In the genomic region with DNA sequence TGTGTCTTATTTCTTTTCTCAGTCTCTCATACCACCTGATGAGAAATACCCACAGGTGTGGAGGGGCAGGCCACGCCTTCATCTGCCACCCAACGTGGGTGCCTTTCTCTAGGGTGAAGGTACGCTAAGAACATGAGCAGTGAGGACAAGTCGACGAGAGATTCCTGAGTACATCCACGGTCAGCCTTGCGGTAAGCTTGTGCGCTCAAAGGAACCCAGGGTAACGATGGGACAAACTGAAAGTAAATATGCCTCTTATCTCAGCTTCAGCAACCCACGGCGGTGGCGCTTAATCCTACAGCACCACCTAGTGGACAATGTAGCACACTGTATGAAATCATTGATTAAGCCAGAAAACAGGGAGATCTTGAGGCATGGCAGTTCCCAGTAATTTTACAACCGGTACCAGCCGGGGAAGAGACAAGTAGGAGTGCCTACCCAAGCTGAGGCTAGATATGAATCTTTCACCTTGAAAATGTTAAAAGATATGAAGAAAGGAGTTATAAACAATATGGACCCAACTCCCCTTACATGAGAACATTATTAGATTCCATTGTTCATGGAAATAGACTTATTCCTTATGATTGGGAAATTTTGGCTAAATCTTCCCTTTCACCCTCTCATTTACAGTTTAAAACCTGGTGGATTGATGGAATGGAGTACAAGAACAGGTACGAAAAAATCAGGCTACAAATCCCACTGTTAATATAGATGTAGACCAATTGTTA, we compare ENCODE assay signal across 8 cellular contexts.
DNase-seq lines count a peak whose midpoint lies in the region; ATAC-seq and TF ChIP-seq lines count a peak whose summit lies in the region.

No MANE protein-coding gene starts in this region.

- H3K9me2 ChIP-seq in PC-3 (replicated peaks; ENCODE audit: low read length) = no peaks in the 10 kb centered on the region

- ATAC-seq in HG03565 (IDR thresholded peaks at IDR 0.05; ENCODE audit: unreplicated experiment) (peak; percentile 61), PC-3 (peak; percentile 81), thoracic aorta (ENCODE audit: insufficient number of reproducible peaks, low FRiP score, low read depth) (no peak), GM18520 (IDR thresholded peaks at IDR 0.05; ENCODE audit: unreplicated experiment) (no peak)
- ATAC-seq in activated T-helper 17 cell treated with anti-CD3 and anti-CD28 coated beads, Interleukin-2, amount 50 U/mL, for 72 hours (replicated peaks) = peak; percentile 92

- no TSS peak for BruUV-seq in PC-3 (replicated peaks; lab: Mats Ljungman, UMichigan)

- H3K27ac ChIP-seq in PC-3 (ENCODE audit: low read length) = no peak overlapping the region
- H3K27ac ChIP-seq in thoracic aorta = no peak overlapping the region

- H3K4me1 ChIP-seq in PC-3 (ENCODE audit: insufficient read depth, low read length) (no peaks in the 10 kb centered on the region), thoracic aorta (ENCODE audit: control insufficient read depth in 1 of 2, low read depth in 2 of 2) (peaks cover 0 to 4% of the 10 kb centered on the region in 2 donors)

- peaks cover 3% of the 10 kb centered on the region for H3K9me3 Mint-ChIP-seq in activated T-helper 17 cell treated with anti-CD3 and anti-CD28 coated beads, Interleukin-2, amount 50 U/mL, for 72 hours
- H3K9me3 Mint-ChIP-seq in osteocyte (ENCODE audit: unreplicated experiment) = peaks cover 37% of the 10 kb centered on the region

- no peaks in the 10 kb centered on the region for H4K20me1 ChIP-seq in PC-3 (ENCODE audit: low read length)

- POLR2A ChIA-PET in PC-3 (lab: Charles Lee; ENCODE audit: unreplicated experiment) = no interaction called here

- no peaks in the 10 kb centered on the region for H3K27me3 Mint-ChIP-seq in activated T-helper 17 cell treated with anti-CD3 and anti-CD28 coated beads, Interleukin-2, amount 50 U/mL, for 72 hours
- no peaks in the 10 kb centered on the region for H3K27me3 Mint-ChIP-seq in osteocyte (ENCODE audit: unreplicated experiment)

- H3K9ac ChIP-seq in PC-3 (ENCODE audit: low read length) = no peak overlapping the region

- H3K4me3 ChIP-seq in PC-3 (ENCODE audit: low read length) (peak overlapping the region; percentile 66), thoracic aorta (peak overlapping the region; percentile 69)

- H3K4me1 Mint-ChIP-seq in activated T-helper 17 cell treated with anti-CD3 and anti-CD28 coated beads, Interleukin-2, amount 50 U/mL, for 72 hours = peaks cover 10% of the 10 kb centered on the region
- peaks cover 2% of the 10 kb centered on the region for H3K4me1 Mint-ChIP-seq in osteocyte (ENCODE audit: unreplicated experiment)

- TF ChIP-seq CTCF in PC-3 (conservative IDR thresholded peaks at IDR 0.05; ENCODE audit: low read depth, low read length) (peak; percentile 67), osteocyte (IDR thresholded peaks at IDR 0.05) (peak; percentile 70), thoracic aorta (IDR thresholded peaks at IDR 0.05) (peak; percentile 78)

- H3K36me3 ChIP-seq in PC-3 (ENCODE audit: low read depth, low read length) = no peaks in the 10 kb centered on the region
- H3K36me3 ChIP-seq in thoracic aorta = no peaks in the 10 kb centered on the region

- H3F3A ChIP-seq in PC-3 (ENCODE audit: low read length, unreplicated experiment) = no peaks in the 10 kb centered on the region

- H2AFZ ChIP-seq in PC-3 (ENCODE audit: low read length) = peak overlapping the region; percentile 81

- H3K9me3 ChIP-seq in PC-3 (ENCODE audit: low read length) (peaks cover 7% of the 10 kb centered on the region; the same call in 1 of the 2 replicates), thoracic aorta (peaks cover 2% of the 10 kb centered on the region)

- no peaks in the 10 kb centered on the region for H3K36me3 Mint-ChIP-seq in activated T-helper 17 cell treated with anti-CD3 and anti-CD28 coated beads, Interleukin-2, amount 50 U/mL, for 72 hours (ENCODE audit: low read depth)
- H3K36me3 Mint-ChIP-seq in osteocyte (ENCODE audit: unreplicated experiment) = peaks cover 10% of the 10 kb centered on the region

- peak overlapping the region; percentile 63 for H3K4me2 ChIP-seq in PC-3 (ENCODE audit: low read length)

- H3K27me3 ChIP-seq in PC-3 (ENCODE audit: low read length) = no peaks in the 10 kb centered on the region
- no peaks in the 10 kb centered on the region for H3K27me3 ChIP-seq in thoracic aorta (replicated peaks; ENCODE audit: insufficient read depth)

- DNase-seq in GM04504 (ENCODE audit: low read depth) = peak; percentile 17
- DNase-seq in PC-3 = peak; percentile 74
- DNase-seq in foreskin melanocyte = peak; percentile 20
- DNase-seq in osteocyte (ENCODE audit: extremely low spot score, unreplicated experiment) = no peak
- no peak for DNase-seq in thoracic aorta (ENCODE audit: low spot score)

- peak overlapping the region; percentile 74 for H3K27ac Mint-ChIP-seq in activated T-helper 17 cell treated with anti-CD3 and anti-CD28 coated beads, Interleukin-2, amount 50 U/mL, for 72 hours
- peak overlapping the region; percentile 46 for H3K27ac Mint-ChIP-seq in osteocyte (ENCODE audit: unreplicated experiment)

- CTCF ChIA-PET in PC-3 (lab: Charles Lee) = interaction anchor here (0.6 kb wide), 1 partner anchor 42 kb away, joined by 4 read pairs; no protein-coding TSS in a partner anchor

- peak overlapping the region; percentile 83 for H3K4me3 Mint-ChIP-seq in activated T-helper 17 cell treated with anti-CD3 and anti-CD28 coated beads, Interleukin-2, amount 50 U/mL, for 72 hours
- H3K4me3 Mint-ChIP-seq in osteocyte (ENCODE audit: unreplicated experiment) = peak overlapping the region; percentile 69

- no peaks in the 10 kb centered on the region for H3K79me2 ChIP-seq in PC-3 (ENCODE audit: low read length)

- intact Hi-C loops in PC-3 (cut with micrococcal nuclease) = no loop called here

Comparison
In these comparisons a context has a peak if more than half of its experiments do, and no peak if none do; other contexts are left out.
1. DNase-seq: peak in GM04504 (single experiment), PC-3 (single experiment) and foreskin melanocyte (single experiment); none in osteocyte (single experiment) and thoracic aorta (single experiment).
2. ATAC-seq: peak in HG03565 (single experiment), PC-3 (single experiment) and activated T-helper 17 cell treated with anti-CD3 and anti-CD28 coated beads, Interleukin-2, amount 50 U/mL, for 72 hours (single experiment); none in thoracic aorta (single experiment) and GM18520 (single experiment).
3. Peak in every context shown above with its lines, with median percentiles within 50 percentile points of each other: CTCF ChIP-seq.